In the genomic region with DNA sequence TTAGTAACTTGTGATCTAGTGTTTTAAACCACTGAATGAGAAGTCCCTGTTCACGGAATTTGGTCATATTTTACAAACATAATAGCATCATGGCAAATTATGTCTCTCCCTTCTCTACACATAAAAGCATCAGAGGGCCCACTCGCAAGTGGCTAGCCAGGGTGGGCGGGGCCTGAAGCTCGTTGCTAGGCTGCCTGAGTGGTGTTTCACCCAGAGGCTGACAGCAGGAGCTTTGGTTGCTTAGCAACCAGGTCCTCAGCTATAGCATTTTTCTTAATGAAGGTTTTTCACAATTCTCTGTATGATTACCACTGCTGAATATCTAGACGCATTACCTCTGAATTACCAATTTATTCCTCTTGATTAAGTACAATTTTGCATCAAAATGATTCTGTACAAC, we compare ENCODE assay signal across 8 cellular contexts.
DNase-seq lines count a peak whose midpoint lies in the region; ATAC-seq, FAIRE-seq and TF ChIP-seq lines count a peak whose summit lies in the region.

No MANE protein-coding gene starts in this region.

- TF ChIP-seq CTCF in Caco-2 (IDR thresholded peaks at IDR 0.05; ENCODE audit: insufficient read depth in 1 of 2, low read depth in 1 of 2, low read length in 1 of 2, severe bottlenecking in 1 of 2, unreplicated experiment in 1 of 2) (no peak), SK-N-SH (IDR thresholded peaks at IDR 0.05) (no peak), tibial nerve (IDR thresholded peaks at IDR 0.05) (no peak)

- intact Hi-C loops in Caco-2 (cut with micrococcal nuclease; ENCODE audit: unreplicated experiment) = no loop called here

- 56% methylated on average over 5 of the region's 5 CpGs for WGBS in SK-N-SH (ENCODE audit: low lambda C conversion rate)
- WGBS in iPS DF 6.9 (ENCODE audit: insufficient coverage, insufficient read length) = no CpG with 5 or more reads among the region's 5 CpGs
- WGBS in tibial nerve, 2 donors = 25 to 32% methylated on average over 5 of the region's 5 CpGs

- H3K27ac ChIP-seq in SK-N-SH (ENCODE audit: low read depth in 2 of 2, low read length in 1 of 2) (no peak overlapping the region), iPS DF 6.9 (ENCODE audit: low read length) (no peak overlapping the region), tibial nerve (no peak overlapping the region)

- no peak for ATAC-seq in HG03025 (IDR thresholded peaks at IDR 0.05; ENCODE audit: low FRiP score, unreplicated experiment)

- H3K4me3 Mint-ChIP-seq in Caco-2 (ENCODE audit: unreplicated experiment) = no peak overlapping the region

- BruUV-seq in Caco-2 (replicated peaks; lab: Mats Ljungman, UMichigan) = no TSS peak

- POLR2A ChIA-PET in Caco-2 (lab: Charles Lee) = no interaction called here
- POLR2A ChIA-PET in SK-N-SH (lab: Yijun Ruan, JAX) = no interaction called here

- H3K4me3 ChIP-seq in Caco-2 (ENCODE audit: low read depth, low read length) (no peak overlapping the region), SK-N-SH (ENCODE audit: low read depth in 2 of 2, low read length in 1 of 2) (no peak overlapping the region), iPS DF 6.9 (ENCODE audit: low read length) (no peak overlapping the region), tibial nerve (no peak overlapping the region)

- no peaks in the 10 kb centered on the region for H3K9me3 ChIP-seq in Caco-2
- 0 out of 2 replicates have a peak, but pooled peaks cover under 1% of the 10 kb centered on the region for H3K9me3 ChIP-seq in SK-N-SH
- no peaks in the 10 kb centered on the region for H3K9me3 ChIP-seq in iPS DF 6.9 (ENCODE audit: control insufficient read depth, insufficient read depth, low read length)
- H3K9me3 ChIP-seq in tibial nerve = no peaks in the 10 kb centered on the region

- CTCF ChIA-PET in Caco-2 (lab: Charles Lee) (no interaction called here), SK-N-SH (lab: Yijun Ruan, JAX) (no interaction called here)

- FAIRE-seq in GM12892 (lab: Jason Lieb, UNC) = no peak

- no peaks in the 10 kb centered on the region for H3K9me2 ChIP-seq in SK-N-SH

- TF ChIP-seq EP300 in SK-N-SH (IDR thresholded peaks at IDR 0.05; ENCODE audit: borderline replicate concordance in 1 of 2, low read depth in 1 of 2, low read length in 1 of 2) (no peak), tibial nerve (IDR thresholded peaks at IDR 0.05) (no peak)

- no peaks in the 10 kb centered on the region for H3K36me3 ChIP-seq in Caco-2 (ENCODE audit: control insufficient read depth, insufficient read depth, low read length)
- no peaks in the 10 kb centered on the region for H3K36me3 ChIP-seq in SK-N-SH (replicated peaks in 1 of 2; ENCODE audit: control insufficient read depth in 1 of 2, insufficient read depth in 2 of 2, low read length in 1 of 2)
- no peaks in the 10 kb centered on the region for H3K36me3 ChIP-seq in iPS DF 6.9 (ENCODE audit: control insufficient read depth, insufficient read depth, low read length)
- H3K36me3 ChIP-seq in tibial nerve = no peaks in the 10 kb centered on the region

- H3K36me3 Mint-ChIP-seq in Caco-2 (ENCODE audit: insufficient read depth, unreplicated experiment) = no peaks in the 10 kb centered on the region

- no peaks in the 10 kb centered on the region for H3K4me1 Mint-ChIP-seq in Caco-2 (ENCODE audit: low read depth, unreplicated experiment)

- H3F3A ChIP-seq in SK-N-SH (replicated peaks; ENCODE audit: insufficient read depth) = no peaks in the 10 kb centered on the region

- DNase-seq in Caco-2 (peak; percentile 35 to 37), M059J (ENCODE audit: low read depth) (peak; percentile 51), SK-N-SH (peak; percentile 79), iPS DF 6.9 (ENCODE audit: low read depth, low spot score) (peak; percentile 16), GM12892 (ENCODE audit: insufficient read length) (no peak), tibial nerve (ENCODE audit: low spot score in 2 of 2) (no peak), G401 (ENCODE audit: low spot score) (no peak)

- H3K4me1 ChIP-seq in Caco-2 (no peaks in the 10 kb centered on the region), SK-N-SH (ENCODE audit: control insufficient read depth in 1 of 2, insufficient read depth in 2 of 2, low read depth in 1 of 2, low read length in 1 of 2) (peaks cover 0 to 2% of the 10 kb centered on the region in 2 experiments; a peak in 2 of 4 replicates), iPS DF 6.9 (ENCODE audit: control insufficient read depth, insufficient read depth, low read length) (no peaks in the 10 kb centered on the region), tibial nerve (no peaks in the 10 kb centered on the region)

- in situ Hi-C loops in G401 (cut with HindIII; ENCODE audit: low sequenced_read_pairs) = no loop called here

- H3K79me2 ChIP-seq in SK-N-SH (ENCODE audit: insufficient read depth) = no peaks in the 10 kb centered on the region

- no peaks in the 10 kb centered on the region for H3K27me3 Mint-ChIP-seq in Caco-2 (ENCODE audit: insufficient read depth, unreplicated experiment)

- no peaks in the 10 kb centered on the region for H3K9me3 Mint-ChIP-seq in Caco-2 (ENCODE audit: unreplicated experiment)

- no peaks in the 10 kb centered on the region for H4K20me1 ChIP-seq in SK-N-SH (ENCODE audit: insufficient read depth)

- H3K4me2 ChIP-seq in SK-N-SH = no peak overlapping the region

- H3K27ac Mint-ChIP-seq in Caco-2 (ENCODE audit: unreplicated experiment) = no peak overlapping the region

- TF ChIP-seq POLR2A in GM12892 (IDR thresholded peaks at IDR 0.05; ENCODE audit: low read depth, low read length) = no peak
- no peak for TF ChIP-seq POLR2A in tibial nerve (IDR thresholded peaks at IDR 0.05)

- no peak overlapping the region for H3K9ac ChIP-seq in SK-N-SH

- H3K27me3 ChIP-seq in Caco-2 (replicated peaks; ENCODE audit: control insufficient read depth, insufficient read depth, low read length) (no peaks in the 10 kb centered on the region), SK-N-SH (ENCODE audit: insufficient read depth) (no peaks in the 10 kb centered on the region), iPS DF 6.9 (ENCODE audit: control insufficient read depth, insufficient read depth, low read length) (no peaks in the 10 kb centered on the region), tibial nerve (no peaks in the 10 kb centered on the region)

- H2AFZ ChIP-seq in SK-N-SH (ENCODE audit: low read depth) = no peak overlapping the region

- TF ChIP-seq RAD21 in SK-N-SH (IDR thresholded peaks at IDR 0.05; ENCODE audit: low read length) = no peak

TF ChIP-seq in SK-N-SH, 30 proteins besides CTCF, POLR2A, EP300 and RAD21:
- TF ChIP-seq EZH2phosphoT487 (IDR thresholded peaks at IDR 0.05; ENCODE audit: borderline replicate concordance, low read depth) = no peak
- TF ChIP-seq RXRA (IDR thresholded peaks at IDR 0.05; ENCODE audit: borderline replicate concordance, low read depth) = no peak
TF ChIP-seq in SK-N-SH: peak in this region for 0.

Comparison
In these comparisons a context has a peak if more than half of its experiments do, and no peak if none do; other contexts are left out.
1. DNase-seq: peak in Caco-2 (2 of 2), M059J (single experiment), SK-N-SH (single experiment) and iPS DF 6.9 (single experiment); none in GM12892 (single experiment), tibial nerve (0 of 2) and G401 (single experiment).